ENCODE assay signal across 22 cellular contexts in genomic region chr4:177119021-177119461, GRCh38.
DNase-seq lines count a peak whose midpoint lies in the region; ATAC-seq and TF ChIP-seq lines count a peak whose summit lies in the region.
"Had no signal": no experiment of that assay in that cellular context is flagged by ENCODE, and none has a peak within 500 bp of the region (broad histone marks: within the 10 kb centered on the region; RNA-seq: fewer than 3 reads in every experiment).

No MANE protein-coding gene starts in this region.

- no peaks in the 10 kb centered on the region for H3K9me2 ChIP-seq in SK-N-SH

- H3K79me2 ChIP-seq in SK-N-SH (ENCODE audit: insufficient read depth), result no peaks in the 10 kb centered on the region

- in situ Hi-C loops in GM13976 (cut with MboI; ENCODE audit: low sequenced_read_pairs, unreplicated experiment), result no loop called here

- TF ChIP-seq RAD21 in SK-N-SH (IDR thresholded peaks at IDR 0.05; ENCODE audit: low read length), result no peak

- no peaks in the 10 kb centered on the region for H3K27me3 ChIP-seq in SK-N-SH (ENCODE audit: insufficient read depth)
- H3K27me3 ChIP-seq: neutrophil had no signal

- no peaks in the 10 kb centered on the region; a peak in 1 of 4 replicates for H3K4me1 ChIP-seq in SK-N-SH (ENCODE audit: control insufficient read depth in 1 of 2, insufficient read depth in 2 of 2, low read depth in 1 of 2, low read length in 1 of 2)
- H3K4me1 ChIP-seq: lower lobe of right lung had no signal

- TF ChIP-seq EP300 in SK-N-SH (IDR thresholded peaks at IDR 0.05; ENCODE audit: borderline replicate concordance in 1 of 2, low read depth in 1 of 2, low read length in 1 of 2), result peak in 1 of 2 experiments; percentile 44; a peak in 2 of 4 replicates

- no peaks in the 10 kb centered on the region for H3K36me3 ChIP-seq in SK-N-SH (replicated peaks in 1 of 2; ENCODE audit: control insufficient read depth in 1 of 2, insufficient read depth in 2 of 2, low read length in 1 of 2)
- H3K36me3 ChIP-seq: lower lobe of right lung, neutrophil, thoracic aorta had no signal

- TF ChIP-seq CTCF in SK-N-SH (IDR thresholded peaks at IDR 0.05) (no peak), fibroblast of pulmonary artery (IDR thresholded peaks at IDR 0.05; ENCODE audit: low read length, missing control alignments) (no peak), GM13976 (IDR thresholded peaks at IDR 0.05; ENCODE audit: borderline replicate concordance, control extremely low read depth, extremely low read depth, insufficient read depth, missing control alignments) (no peak)

- H3K9me3 ChIP-seq in SK-N-SH, result no peaks in the 10 kb centered on the region
- H3K9me3 ChIP-seq: lower lobe of right lung, neutrophil, thoracic aorta had no signal

- H3K4me3 ChIP-seq in SK-N-SH (ENCODE audit: low read depth in 2 of 2, low read length in 1 of 2) (no peak overlapping the region), fibroblast of pulmonary artery (replicated peaks; ENCODE audit: low read depth, low read length) (no peak overlapping the region), skeletal muscle cell (ENCODE audit: low read depth, low read length) (no peak overlapping the region)
- H3K4me3 ChIP-seq: coronary artery, lower lobe of right lung, thoracic aorta had no signal

- peaks cover 17% of the 10 kb centered on the region for H3F3A ChIP-seq in SK-N-SH (replicated peaks; ENCODE audit: insufficient read depth)

- no peak for ATAC-seq in HG03097 (IDR thresholded peaks at IDR 0.05; ENCODE audit: low FRiP score, unreplicated experiment)
- ATAC-seq: activated CD4-positive, alpha-beta T cell treated with anti-CD3 and anti-CD28 coated beads for 36 hours; activated naive CD4-positive, alpha-beta T cell treated with anti-CD3 and anti-CD28 coated beads, Interleukin-2, amount 50 U/mL, for 72 hours; activated T-cell treated with anti-CD3 and anti-CD28 coated beads, Interleukin-2, amount 50 U/mL, for 72 hours had no signal

- H3K4me2 ChIP-seq in SK-N-SH, result 0 out of 2 replicates have a peak overlapping the region, but pooled peaks have one; percentile 11

- no peak overlapping the region for H2AFZ ChIP-seq in SK-N-SH (ENCODE audit: low read depth)

- H3K9ac ChIP-seq in SK-N-SH, result no peak overlapping the region

- peak overlapping the region; percentile 51 to 55; a peak in 3 of 4 replicates for H3K27ac ChIP-seq in SK-N-SH (ENCODE audit: low read depth in 2 of 2, low read length in 1 of 2)
- H3K27ac ChIP-seq: HL-60, lower lobe of right lung, neutrophil, thoracic aorta had no signal

- POLR2A ChIA-PET in SK-N-SH (lab: Yijun Ruan, JAX), result no interaction called here

- 2% methylated on average over 1 of the region's 1 CpG for WGBS in SK-N-SH (ENCODE audit: low lambda C conversion rate)

- peak; percentile 29 for DNase-seq in GM03348 (ENCODE audit: low spot score)
- no peak for DNase-seq in SK-N-SH
- peak; percentile 69 for DNase-seq in fibroblast of pulmonary artery (ENCODE audit: low read depth)
- peak; percentile 33 for DNase-seq in skeletal muscle cell (ENCODE audit: low read depth)
- no peak for DNase-seq in ureter (ENCODE audit: low spot score)
- DNase-seq in GM13976 (ENCODE audit: low spot score), result no peak
- DNase-seq: activated CD4-positive, alpha-beta T cell treated with anti-CD3 and anti-CD28 coated beads for 36 hours; activated T-cell treated with anti-CD3 and anti-CD28 coated beads, Interleukin-2, amount 50 U/mL, for 72 hours; AML-193; CD8-positive, alpha-beta memory T cell; DMS79; lower lobe of right lung; MM.1S; NCI-H1436 treated with DMSO at 0.1 percent for 48 hours; NCI-H2171 treated with DMSO at 0.1 percent for 48 hours; T-helper 1 cell had no signal

- CTCF ChIA-PET in SK-N-SH (lab: Yijun Ruan, JAX), result interaction anchor here (1.2 kb wide), 1 partner anchor 20 kb away, joined by 3 read pairs; no protein-coding TSS in a partner anchor

- no peaks in the 10 kb centered on the region for H4K20me1 ChIP-seq in SK-N-SH (ENCODE audit: insufficient read depth)

TF ChIP-seq in SK-N-SH, 30 proteins besides CTCF, POLR2A, EP300 and RAD21:
- TF ChIP-seq EZH2phosphoT487 (IDR thresholded peaks at IDR 0.05; ENCODE audit: borderline replicate concordance, low read depth) (no peak), TEAD4 (IDR thresholded peaks at IDR 0.05; ENCODE audit: borderline replicate concordance, insufficient read depth) (peak; percentile 38; the same call in 1 of the 2 replicates), FOSL2 (IDR thresholded peaks at IDR 0.05; ENCODE audit: borderline replicate concordance, low read depth) (peak; percentile 1; the same call in 1 of the 2 replicates), TCF12 (IDR thresholded peaks at IDR 0.05) (peak; percentile 67), SIN3A (IDR thresholded peaks at IDR 0.05; ENCODE audit: borderline replicate concordance, low read depth, low read length) (no peak), IRF3 (IDR thresholded peaks at IDR 0.05; ENCODE audit: low read depth, low read length) (no peak), ZBTB33 (IDR thresholded peaks at IDR 0.05; ENCODE audit: borderline replicate concordance, low read depth) (0 out of 2 replicates have a peak, but pooled peaks have one; percentile 18), TAF1 (IDR thresholded peaks at IDR 0.05; ENCODE audit: borderline replicate concordance, low read depth, low read length) (no peak), MAX (IDR thresholded peaks at IDR 0.05; ENCODE audit: low read depth) (no peak), PBX3 (IDR thresholded peaks at IDR 0.05) (peak; percentile 67), RFX5 (IDR thresholded peaks at IDR 0.05; ENCODE audit: low read length) (no peak)

Comparison
In these comparisons a context has a peak if more than half of its experiments do, and no peak if none do; other contexts are left out.
1. DNase-seq: peak in GM03348 (single experiment), fibroblast of pulmonary artery (single experiment) and skeletal muscle cell (single experiment); none in SK-N-SH (single experiment), ureter (single experiment) and GM13976 (single experiment).